In genomic region chr6:16419636-16420331, GRCh38 we compare ENCODE assay signal across 9 cellular contexts.
DNase-seq lines count a peak whose midpoint lies in the region; ATAC-seq and TF ChIP-seq lines count a peak whose summit lies in the region.
"Had no signal": no experiment of that assay in that cellular context is flagged by ENCODE, and none has a peak within 500 bp of the region (broad histone marks: within the 10 kb centered on the region; RNA-seq: fewer than 3 reads in every experiment).

No MANE protein-coding gene starts in this region.

- no peaks in the 10 kb centered on the region for H3K27me3 ChIP-seq in breast epithelium

- H3K27me3 Mint-ChIP-seq in activated CD8-positive, alpha-beta memory T cell treated with anti-CD3 and anti-CD28 coated beads, Interleukin-2, amount 10 ng/mL, durations not matched to agents 7 days and 5 days = no peaks in the 10 kb centered on the region
- no peaks in the 10 kb centered on the region for H3K27me3 Mint-ChIP-seq in stimulated activated memory B cell treated with anti-CD40 and anti-IgM and Interleukin-4, amounts not matched to agents 10 μg/mL and 1 μg/mL and 100 μg/mL, for 72 hours

- DNase-seq in activated CD8-positive, alpha-beta memory T cell treated with anti-CD3 and anti-CD28 coated beads, Interleukin-2, amount 10 ng/mL, durations not matched to agents 7 days and 5 days = no peak
- DNase-seq in activated CD8-positive, alpha-beta memory T cell treated with anti-CD3 and anti-CD28 coated beads, Interleukin-2, amount 50 U/mL, for 4 hours = no peak
- DNase-seq in OCI-LY7 (ENCODE audit: low spot score) (peak; percentile 13), inferior parietal cortex (ENCODE audit: extremely low spot score) (no peak), breast epithelium (ENCODE audit: low spot score in 2 of 2) (no peak)
- DNase-seq in activated CD4-positive, alpha-beta T cell treated with anti-CD3 and anti-CD28 coated beads for 4 hours = no peak
- DNase-seq: activated CD8-positive, alpha-beta memory T cell treated with anti-CD3 and anti-CD28 coated beads for 24 hours had no signal

- no peaks in the 10 kb centered on the region for H3K9me2 ChIP-seq in OCI-LY7 (ENCODE audit: insufficient read depth, low read length)

- H3K36me3 ChIP-seq in OCI-LY7 (ENCODE audit: insufficient read depth, low read length) (no peaks in the 10 kb centered on the region), breast epithelium (no peaks in the 10 kb centered on the region)

- CTCF ChIA-PET in activated CD8-positive, alpha-beta memory T cell treated with anti-CD3 and anti-CD28 coated beads, Interleukin-2, amount 10 ng/mL, durations not matched to agents 7 days and 5 days (lab: Charles Lee) = interaction anchor here (1.0 to 3.0 kb wide), 10 partner anchors 10 to 342 kb away, joined by 3 to 21 read pairs (median 6); partner anchors contain the start of gene ATXN1
- CTCF ChIA-PET in OCI-LY7 (lab: Charles Lee; ENCODE audit: unreplicated experiment) = no interaction called here

- H3K79me2 ChIP-seq in OCI-LY7 (ENCODE audit: insufficient read depth, low read depth, low read length) = no peaks in the 10 kb centered on the region

- TF ChIP-seq POLR2A in breast epithelium (IDR thresholded peaks at IDR 0.05) = no peak

- peak overlapping the region; percentile 68 for H3K4me2 ChIP-seq in OCI-LY7 (ENCODE audit: low read length)

- H3K36me3 Mint-ChIP-seq in activated CD8-positive, alpha-beta memory T cell treated with anti-CD3 and anti-CD28 coated beads, Interleukin-2, amount 10 ng/mL, durations not matched to agents 7 days and 5 days = peaks cover 2% of the 10 kb centered on the region
- peaks cover 16% of the 10 kb centered on the region for H3K36me3 Mint-ChIP-seq in stimulated activated memory B cell treated with anti-CD40 and anti-IgM and Interleukin-4, amounts not matched to agents 10 μg/mL and 1 μg/mL and 100 μg/mL, for 72 hours

- H3K4me1 ChIP-seq in OCI-LY7 (ENCODE audit: insufficient read depth, low read length, poor library complexity, severe bottlenecking) (peaks cover 26% of the 10 kb centered on the region), breast epithelium (no peaks in the 10 kb centered on the region)

- intact Hi-C loops in OCI-LY7 (cut with micrococcal nuclease; ENCODE audit: unreplicated experiment) (no loop called here), breast epithelium (cut with DNase I; ENCODE audit: low total_unique reads) (no loop called here)

- peak overlapping the region; percentile 98 for H3K27ac Mint-ChIP-seq in activated CD8-positive, alpha-beta memory T cell treated with anti-CD3 and anti-CD28 coated beads, Interleukin-2, amount 10 ng/mL, durations not matched to agents 7 days and 5 days
- peak overlapping the region; percentile 99 for H3K27ac Mint-ChIP-seq in stimulated activated memory B cell treated with anti-CD40 and anti-IgM and Interleukin-4, amounts not matched to agents 10 μg/mL and 1 μg/mL and 100 μg/mL, for 72 hours

- peaks cover 58% of the 10 kb centered on the region for H3K4me1 Mint-ChIP-seq in activated CD8-positive, alpha-beta memory T cell treated with anti-CD3 and anti-CD28 coated beads, Interleukin-2, amount 10 ng/mL, durations not matched to agents 7 days and 5 days
- H3K4me1 Mint-ChIP-seq in stimulated activated memory B cell treated with anti-CD40 and anti-IgM and Interleukin-4, amounts not matched to agents 10 μg/mL and 1 μg/mL and 100 μg/mL, for 72 hours = peaks cover 58% of the 10 kb centered on the region

- POLR2A ChIA-PET in OCI-LY7 (lab: Charles Lee) = interaction anchor here (0.6 to 1.8 kb wide), 14 partner anchors 8 to 1699 kb away, joined by 3 to 14 read pairs (median 4); no protein-coding TSS in a partner anchor

- H3K4me3 ChIP-seq in OCI-LY7 (ENCODE audit: low read depth, low read length, poor library complexity, severe bottlenecking) (peak overlapping the region; percentile 25), breast epithelium (no peak overlapping the region)

- H3K27ac ChIP-seq in OCI-LY7 (ENCODE audit: low read depth, low read length, poor library complexity, severe bottlenecking) (peak overlapping the region; percentile 34), breast epithelium (no peak overlapping the region)

- no peak for ATAC-seq in activated CD8-positive, alpha-beta memory T cell treated with anti-CD3 and anti-CD28 coated beads, Interleukin-2, amount 10 ng/mL, durations not matched to agents 7 days and 5 days
- ATAC-seq in HG02759 (IDR thresholded peaks at IDR 0.05; ENCODE audit: unreplicated experiment) = peak; percentile 63
- ATAC-seq in stimulated activated memory B cell treated with anti-CD40 and anti-IgM and Interleukin-4, amounts not matched to agents 10 μg/mL and 1 μg/mL and 100 μg/mL, for 72 hours = peak; percentile 93

- H4K20me1 ChIP-seq in OCI-LY7 (ENCODE audit: insufficient read depth, low read length) = no peaks in the 10 kb centered on the region

- no TSS peak for BruUV-seq in OCI-LY7 (replicated peaks; lab: Mats Ljungman, UMichigan)

- H2AFZ ChIP-seq in OCI-LY7 (ENCODE audit: low read length) = peak overlapping the region; percentile 99; the same call in 1 of the 2 replicates

- no peaks in the 10 kb centered on the region for H3K9me3 Mint-ChIP-seq in activated CD8-positive, alpha-beta memory T cell treated with anti-CD3 and anti-CD28 coated beads, Interleukin-2, amount 10 ng/mL, durations not matched to agents 7 days and 5 days (ENCODE audit: low read depth)
- no peaks in the 10 kb centered on the region for H3K9me3 Mint-ChIP-seq in stimulated activated memory B cell treated with anti-CD40 and anti-IgM and Interleukin-4, amounts not matched to agents 10 μg/mL and 1 μg/mL and 100 μg/mL, for 72 hours

- H3K9me3 ChIP-seq in OCI-LY7 (ENCODE audit: low read length) (no peaks in the 10 kb centered on the region), breast epithelium (no peaks in the 10 kb centered on the region)

- TF ChIP-seq CTCF in OCI-LY7 (conservative IDR thresholded peaks at IDR 0.05; ENCODE audit: low read length) = no peak
- TF ChIP-seq CTCF in breast epithelium (IDR thresholded peaks at IDR 0.05) = no peak

- H3K4me3 Mint-ChIP-seq in activated CD8-positive, alpha-beta memory T cell treated with anti-CD3 and anti-CD28 coated beads, Interleukin-2, amount 10 ng/mL, durations not matched to agents 7 days and 5 days = peak overlapping the region; percentile 52
- peak overlapping the region; percentile 59 for H3K4me3 Mint-ChIP-seq in stimulated activated memory B cell treated with anti-CD40 and anti-IgM and Interleukin-4, amounts not matched to agents 10 μg/mL and 1 μg/mL and 100 μg/mL, for 72 hours
